ENCODE assay signal across 19 cellular contexts in genomic region chr7:148472406-148472805, GRCh38.
DNase-seq lines count a peak whose midpoint lies in the region; ATAC-seq, FAIRE-seq and TF ChIP-seq lines count a peak whose summit lies in the region.
"Had no signal": no experiment of that assay in that cellular context is flagged by ENCODE, and none has a peak within 500 bp of the region (broad histone marks: within the 10 kb centered on the region; RNA-seq: fewer than 3 reads in every experiment).

No MANE protein-coding gene starts in this region.

- no peak overlapping the region for H2AFZ ChIP-seq in osteoblast (ENCODE audit: low read length)

- H3K79me2 ChIP-seq in osteoblast (ENCODE audit: insufficient read depth, low read length): no peaks in the 10 kb centered on the region

- peak; percentile 1 to 8 for DNase-seq in activated CD4-positive, alpha-beta T cell treated with anti-CD3 and anti-CD28 coated beads, Interleukin-2, amount 50 U/mL, for 48 hours
- DNase-seq in activated CD4-positive, alpha-beta T cell treated with anti-CD3 and anti-CD28 coated beads for 4 hours: no peak
- DNase-seq in RKO (ENCODE audit: low spot score) (peak; percentile 73), bronchial epithelial cell (ENCODE audit: low read depth) (peak; percentile 54), osteoblast (ENCODE audit: insufficient read length, low spot score, missing footprints) (peak; percentile 34), hypothalamus (lab: John Stamatoyannopoulos, UW) (no peak)
- no peak for DNase-seq in stimulated activated naive CD8-positive, alpha-beta T cell treated with anti-CD3 and anti-CD28 coated beads, Interleukin-15, amount 100 ng/mL, for 72 hours
- DNase-seq in stimulated activated CD8-positive, alpha-beta memory T cell treated with anti-CD3 and anti-CD28 coated beads, Interleukin-4, amount 100 ng/mL, for 48 hours: no peak
- DNase-seq: DMS79; IMR-90; NCI-H1092 treated with DMSO at 0.1 percent for 48 hours; NCI-H748 treated with DMSO at 0.1 percent for 48 hours; NK-92 treated with Interleukin-12 subunit alpha and Interleukin-12 subunit beta, amount 100 ng/mL, for 24 hours; SHP77 treated with DMSO at 0.1 percent for 48 hours had no signal

- H3K27ac ChIP-seq in osteoblast (ENCODE audit: low read depth, low read length): no peak overlapping the region
- H3K27ac ChIP-seq: 22Rv1, HL-60 had no signal

- H3K4me3 ChIP-seq in bronchial epithelial cell (ENCODE audit: low read depth, low read length) (no peak overlapping the region), osteoblast (ENCODE audit: insufficient read depth, low read length) (no peak overlapping the region)

- H3K36me3 ChIP-seq in bronchial epithelial cell (ENCODE audit: control insufficient read depth, insufficient read depth, low read length) (no peaks in the 10 kb centered on the region), osteoblast (ENCODE audit: insufficient read depth, low read length) (no peaks in the 10 kb centered on the region)

- no peaks in the 10 kb centered on the region for H3K4me1 Mint-ChIP-seq in stimulated activated naive CD8-positive, alpha-beta T cell treated with anti-CD3 and anti-CD28 coated beads, Interleukin-15, amount 100 ng/mL, for 72 hours
- H3K4me1 Mint-ChIP-seq: CD14-positive monocyte had no signal

- TF ChIP-seq CTCF in bronchial epithelial cell (IDR thresholded peaks at IDR 0.05; ENCODE audit: insufficient read depth, low read length, severe bottlenecking) (no peak), osteoblast (IDR thresholded peaks at IDR 0.05; ENCODE audit: extremely low read depth, low read depth, low read length) (no peak)

- H3K9me3 ChIP-seq in osteoblast (ENCODE audit: low read depth, low read length): no peaks in the 10 kb centered on the region

- no peak overlapping the region for H3K27ac Mint-ChIP-seq in stimulated activated naive CD8-positive, alpha-beta T cell treated with anti-CD3 and anti-CD28 coated beads, Interleukin-15, amount 100 ng/mL, for 72 hours
- H3K27ac Mint-ChIP-seq: CD14-positive monocyte had no signal

- no peaks in the 10 kb centered on the region for H3K4me1 ChIP-seq in osteoblast (ENCODE audit: insufficient read depth, low read length)

- no peak overlapping the region for H3K4me3 Mint-ChIP-seq in stimulated activated naive CD8-positive, alpha-beta T cell treated with anti-CD3 and anti-CD28 coated beads, Interleukin-15, amount 100 ng/mL, for 72 hours
- H3K4me3 Mint-ChIP-seq: CD14-positive monocyte had no signal

- FAIRE-seq in bronchial epithelial cell (lab: Jason Lieb, UNC): no peak
- FAIRE-seq: HTR-8/SVneo, RCC 7860 had no signal

- peaks cover 24% of the 10 kb centered on the region for H3K27me3 Mint-ChIP-seq in stimulated activated naive CD8-positive, alpha-beta T cell treated with anti-CD3 and anti-CD28 coated beads, Interleukin-15, amount 100 ng/mL, for 72 hours

- H4K20me1 ChIP-seq in osteoblast (ENCODE audit: insufficient read depth, low read length): no peaks in the 10 kb centered on the region

- no peaks in the 10 kb centered on the region for H3K9me3 Mint-ChIP-seq in stimulated activated naive CD8-positive, alpha-beta T cell treated with anti-CD3 and anti-CD28 coated beads, Interleukin-15, amount 100 ng/mL, for 72 hours

- H3K27me3 ChIP-seq in bronchial epithelial cell (ENCODE audit: control insufficient read depth, insufficient read depth, low read length) (no peaks in the 10 kb centered on the region), osteoblast (ENCODE audit: insufficient read depth, low read length) (no peaks in the 10 kb centered on the region)

- no peak overlapping the region for H3K4me2 ChIP-seq in osteoblast (ENCODE audit: insufficient read depth, low read length)

- ATAC-seq in stimulated activated naive CD8-positive, alpha-beta T cell treated with anti-CD3 and anti-CD28 coated beads, Interleukin-15, amount 100 ng/mL, for 72 hours: no peak

Comparison
In these comparisons a context has a peak if more than half of its experiments do, and no peak if none do; other contexts are left out.
1. DNase-seq: peak in activated CD4-positive, alpha-beta T cell treated with anti-CD3 and anti-CD28 coated beads, Interleukin-2, amount 50 U/mL, for 48 hours (2 of 2), RKO (single experiment), bronchial epithelial cell (single experiment) and osteoblast (single experiment); none in activated CD4-positive, alpha-beta T cell treated with anti-CD3 and anti-CD28 coated beads for 4 hours (0 of 2), stimulated activated naive CD8-positive, alpha-beta T cell treated with anti-CD3 and anti-CD28 coated beads, Interleukin-15, amount 100 ng/mL, for 72 hours (0 of 2), hypothalamus (0 of 51) and stimulated activated CD8-positive, alpha-beta memory T cell treated with anti-CD3 and anti-CD28 coated beads, Interleukin-4, amount 100 ng/mL, for 48 hours (single experiment).